9 cellular contexts compared by ENCODE assay signal in genomic region chr17:28416703-28417311, GRCh38. TPM values are rescaled to one million over a fixed set of nuclear protein-coding genes. Genes with fewer than 3 reads are reported as not detected.
DNase-seq lines count a peak whose midpoint lies in the region; ATAC-seq and TF ChIP-seq lines count a peak whose summit lies in the region.
"Had no signal": no experiment of that assay in that cellular context is flagged by ENCODE, and none has a peak within 500 bp of the region (broad histone marks: within the 10 kb centered on the region; RNA-seq: fewer than 3 reads in every experiment).

No MANE protein-coding gene starts in this region.

- H3K4me3 ChIP-seq in GM12864 (ENCODE audit: low read depth, low read length), result no peak overlapping the region
- H3K4me3 ChIP-seq in right cardiac atrium (ENCODE audit: low read length), result no peak overlapping the region

- DNase-seq in GM12864 (ENCODE audit: low read depth), result peak; percentile 35
- peak; percentile 57 for DNase-seq in M059J (ENCODE audit: low read depth)
- peak; percentile 40 for DNase-seq in SHP77 treated with DMSO at 0.1 percent for 48 hours (lab: John Stamatoyannopoulos, UW)
- DNase-seq in activated naive CD8-positive, alpha-beta T cell treated with anti-CD3 and anti-CD28 coated beads, Interleukin-2, amount 50 U/mL, for 24 hours, result peak; percentile 55
- peak in 1 of 3 donors; percentile 35 for DNase-seq in right cardiac atrium
- DNase-seq in stimulated activated CD4-positive, alpha-beta T cell treated with anti-CD3 and anti-CD28 coated beads, Interleukin-12 subunit alpha, Interleukin-12 subunit beta, amount 100 ng/mL, for 48 hours (ENCODE audit: low read depth in 2 of 3, low spot score in 1 of 3), result peak; percentile 24 to 50 (median 35)

- no peaks in the 10 kb centered on the region for H3K27me3 ChIP-seq in right cardiac atrium (ENCODE audit: control insufficient read depth, insufficient read depth)

- H3K36me3 Mint-ChIP-seq in activated naive CD8-positive, alpha-beta T cell treated with anti-CD3 and anti-CD28 coated beads, Interleukin-2, amount 50 U/mL, for 24 hours (ENCODE audit: low read depth), result no peaks in the 10 kb centered on the region
- H3K36me3 Mint-ChIP-seq: activated naive CD4-positive, alpha-beta T cell treated with anti-CD3 and anti-CD28 coated beads, Interleukin-2, amount 50 U/mL, for 24 hours had no signal

- peak; percentile 97 for ATAC-seq in activated naive CD8-positive, alpha-beta T cell treated with anti-CD3 and anti-CD28 coated beads, Interleukin-2, amount 50 U/mL, for 24 hours
- peak; percentile 62 to 77 for ATAC-seq in right cardiac atrium
- no peak for ATAC-seq in GM19324 (IDR thresholded peaks at IDR 0.05; ENCODE audit: low FRiP score, unreplicated experiment)
- no peak for ATAC-seq in GM19328 (IDR thresholded peaks at IDR 0.05; ENCODE audit: unreplicated experiment)

- peak; percentile 91 for TF ChIP-seq CTCF in GM12864 (IDR thresholded peaks at IDR 0.05; ENCODE audit: low read depth, low read length, missing control alignments)

- H3K9me3 ChIP-seq in right cardiac atrium (ENCODE audit: control insufficient read depth, low read length), result no peaks in the 10 kb centered on the region

- H3K27ac ChIP-seq in right cardiac atrium (ENCODE audit: low read length), result no peak overlapping the region

- peaks cover 3% of the 10 kb centered on the region for H3K4me1 Mint-ChIP-seq in activated naive CD8-positive, alpha-beta T cell treated with anti-CD3 and anti-CD28 coated beads, Interleukin-2, amount 50 U/mL, for 24 hours

- H3K27ac Mint-ChIP-seq in activated naive CD8-positive, alpha-beta T cell treated with anti-CD3 and anti-CD28 coated beads, Interleukin-2, amount 50 U/mL, for 24 hours, result no peak overlapping the region
- H3K27ac Mint-ChIP-seq: activated naive CD4-positive, alpha-beta T cell treated with anti-CD3 and anti-CD28 coated beads, Interleukin-2, amount 50 U/mL, for 24 hours had no signal

- no peaks in the 10 kb centered on the region for H3K4me1 ChIP-seq in right cardiac atrium (ENCODE audit: control insufficient read depth, insufficient read depth, low read length)

- intact Hi-C loops in right cardiac atrium (cut with DNase I), result no loop called here

- peaks cover 12% of the 10 kb centered on the region for H3K27me3 Mint-ChIP-seq in activated naive CD8-positive, alpha-beta T cell treated with anti-CD3 and anti-CD28 coated beads, Interleukin-2, amount 50 U/mL, for 24 hours

- H3K4me3 Mint-ChIP-seq in activated naive CD8-positive, alpha-beta T cell treated with anti-CD3 and anti-CD28 coated beads, Interleukin-2, amount 50 U/mL, for 24 hours, result no peak overlapping the region
- H3K4me3 Mint-ChIP-seq: activated naive CD4-positive, alpha-beta T cell treated with anti-CD3 and anti-CD28 coated beads, Interleukin-2, amount 50 U/mL, for 24 hours had no signal

- H3K9me3 Mint-ChIP-seq in activated naive CD8-positive, alpha-beta T cell treated with anti-CD3 and anti-CD28 coated beads, Interleukin-2, amount 50 U/mL, for 24 hours, result no peaks in the 10 kb centered on the region
- H3K9me3 Mint-ChIP-seq: activated naive CD4-positive, alpha-beta T cell treated with anti-CD3 and anti-CD28 coated beads, Interleukin-2, amount 50 U/mL, for 24 hours had no signal

- whole genome bisulfite sequencing in right cardiac atrium, result 15% methylated on average over 13 of the region's 13 CpGs

RNA-seq across cellular contexts. Expression of gene SLC46A1, which starts 10.8 kb away (rescaled TPM):
- 6.4 and 6.8 TPM in 2 replicates for total RNA-seq in M059J (2014; rRNA removed; shearing (Covaris generic))
- 1 to 10 TPM; 5.3 to 9.2 (median 7.6) TPM for total RNA-seq in right cardiac atrium
- 3.0 TPM for polyA plus RNA-seq in right cardiac atrium

RNA-seq across cellular contexts. Expression of gene SARM1, which starts 45.3 kb away (rescaled TPM):
- total RNA-seq in M059J (2014; rRNA removed; shearing (Covaris generic)), result 4.0 and 6.4 TPM in 2 replicates
- total RNA-seq in right cardiac atrium, result 1 to 10 TPM; 5.8 to 8.9 (median 7.1) TPM
- 4.0 TPM for polyA plus RNA-seq in right cardiac atrium

RNA-seq across cellular contexts. Expression of gene VTN, which starts 46.7 kb away (rescaled TPM):
- total RNA-seq in M059J (2014; rRNA removed; shearing (Covaris generic)), result not detected in 2 replicates
- 10 to 100 TPM in 1 of 4 donors, 1 to 10 TPM in 3; 3.8 to 10.5 (median 4.1) TPM for total RNA-seq in right cardiac atrium
- 3.8 TPM for polyA plus RNA-seq in right cardiac atrium

RNA-seq across cellular contexts. Expression of gene SEBOX, which starts 51.8 kb away (rescaled TPM):
- total RNA-seq in M059J (2014; rRNA removed; shearing (Covaris generic)), result not detected in 2 replicates
- total RNA-seq in right cardiac atrium, result not detected
- polyA plus RNA-seq in right cardiac atrium, result not detected

RNA-seq across cellular contexts. Expression of gene SLC13A2, which starts 56.6 kb away (rescaled TPM):
- not detected in 2 replicates for total RNA-seq in M059J (2014; rRNA removed; shearing (Covaris generic))
- not detected for total RNA-seq in right cardiac atrium
- polyA plus RNA-seq in right cardiac atrium, result not detected

Comparison
In these comparisons a context has a peak if more than half of its experiments do, and no peak if none do; other contexts are left out.
1. ATAC-seq: peak in activated naive CD8-positive, alpha-beta T cell treated with anti-CD3 and anti-CD28 coated beads, Interleukin-2, amount 50 U/mL, for 24 hours (single experiment) and right cardiac atrium (2 of 2); none in GM19324 (single experiment) and GM19328 (single experiment).